10 cellular contexts compared by ENCODE assay signal in the genomic region with DNA sequence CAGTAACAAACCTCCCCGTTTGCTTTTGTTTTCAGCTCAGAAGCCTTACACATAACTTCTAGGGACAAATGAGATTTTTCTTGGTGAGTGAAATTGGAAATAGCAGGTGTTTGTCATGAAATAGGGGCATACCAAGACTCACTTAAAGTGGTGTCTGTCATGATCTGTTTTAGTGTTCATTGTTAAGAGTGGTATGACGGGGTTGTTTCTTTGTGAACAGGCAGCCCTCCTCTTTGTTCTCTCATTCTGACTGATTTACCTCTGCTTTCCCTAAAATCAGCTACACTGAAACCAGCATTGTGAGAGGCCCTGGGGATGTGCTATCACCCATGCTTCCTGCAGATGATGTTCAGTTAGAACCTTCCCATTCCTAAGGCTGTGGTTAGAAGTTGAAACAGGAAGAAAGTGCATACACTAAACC. TPM values are rescaled to one million over a fixed set of nuclear protein-coding genes. Genes with fewer than 3 reads are reported as not detected.
A peak's percentile ranks its signal among the peaks of the same experiment; 100 is the strongest.
DNase-seq lines count a peak whose midpoint lies in the region; ATAC-seq, FAIRE-seq and TF ChIP-seq lines count a peak whose summit lies in the region.
"Had no signal": no experiment of that assay in that cellular context is flagged by ENCODE, and none has a peak within 500 bp of the region (broad histone marks: within the 10 kb centered on the region; RNA-seq: fewer than 3 reads in every experiment).

No MANE protein-coding gene starts in this region.

- no peaks in the 10 kb centered on the region for H3K36me3 ChIP-seq in Peyer's patch
- no peaks in the 10 kb centered on the region for H3K36me3 ChIP-seq in osteoblast (ENCODE audit: insufficient read depth, low read length)
- H3K36me3 ChIP-seq: neutrophil had no signal

- no peak overlapping the region for H2AFZ ChIP-seq in osteoblast (ENCODE audit: low read length)

- TF ChIP-seq CTCF in Peyer's patch (IDR thresholded peaks at IDR 0.05) (no peak), osteoblast (IDR thresholded peaks at IDR 0.05; ENCODE audit: extremely low read depth, low read depth, low read length) (no peak)

- peak; percentile 97 for FAIRE-seq in GM12892 (lab: Jason Lieb, UNC)
- FAIRE-seq: bronchial epithelial cell had no signal

- H3K27ac ChIP-seq in Peyer's patch (no peak overlapping the region), osteoblast (ENCODE audit: low read depth, low read length) (no peak overlapping the region)
- H3K27ac ChIP-seq: neutrophil had no signal

- peak; percentile 47; the same call in 1 of the 2 replicates for TF ChIP-seq POLR2A in GM12892 (IDR thresholded peaks at IDR 0.05; ENCODE audit: low read depth, low read length)
- TF ChIP-seq POLR2A in Peyer's patch (IDR thresholded peaks at IDR 0.05): no peak

- H3K27me3 ChIP-seq in Peyer's patch (no peaks in the 10 kb centered on the region), osteoblast (ENCODE audit: insufficient read depth, low read length) (peaks cover 20% of the 10 kb centered on the region)

- ATAC-seq in GM21390 (IDR thresholded peaks at IDR 0.05; ENCODE audit: unreplicated experiment) (peak; percentile 45), HG03520 (IDR thresholded peaks at IDR 0.05; ENCODE audit: unreplicated experiment) (peak; percentile 48)
- ATAC-seq in activated naive CD4-positive, alpha-beta T cell treated with anti-CD3 and anti-CD28 coated beads, Interleukin-2, amount 50 U/mL, for 72 hours: peak; percentile 47 to 81

- no peaks in the 10 kb centered on the region for H4K20me1 ChIP-seq in osteoblast (ENCODE audit: insufficient read depth, low read length)

- H3K4me3 ChIP-seq in Peyer's patch: no peak overlapping the region
- H3K4me3 ChIP-seq in osteoblast (ENCODE audit: insufficient read depth, low read length): no peak overlapping the region

- no peaks in the 10 kb centered on the region for H3K79me2 ChIP-seq in osteoblast (ENCODE audit: insufficient read depth, low read length)

- H3K4me1 ChIP-seq in Peyer's patch: peaks cover 0 to 5% (median 0%) of the 10 kb centered on the region in 4 donors
- H3K4me1 ChIP-seq in osteoblast (ENCODE audit: insufficient read depth, low read length): peaks cover 9% of the 10 kb centered on the region

- H3K36me3 Mint-ChIP-seq in activated naive CD4-positive, alpha-beta T cell treated with anti-CD3 and anti-CD28 coated beads, Interleukin-2, amount 50 U/mL, for 72 hours: peaks cover 0 to 11% of the 10 kb centered on the region in 2 donors

- no peak overlapping the region for H3K4me2 ChIP-seq in osteoblast (ENCODE audit: insufficient read depth, low read length)

- DNase-seq in GM12892 (ENCODE audit: insufficient read length) (peak; percentile 23), Peyer's patch (no peak), NCI-H2029 (lab: John Stamatoyannopoulos, UW) (no peak), RPMI8226 (no peak), osteoblast (ENCODE audit: insufficient read length, low spot score, missing footprints) (no peak)
- DNase-seq in activated naive CD4-positive, alpha-beta T cell treated with anti-CD3 and anti-CD28 coated beads, Interleukin-2, amount 50 U/mL, for 72 hours (ENCODE audit: low spot score in 2 of 2): peak in 1 of 2 donors; percentile 45

- peaks cover 0 to 6% of the 10 kb centered on the region in 2 donors for H3K9me3 Mint-ChIP-seq in activated naive CD4-positive, alpha-beta T cell treated with anti-CD3 and anti-CD28 coated beads, Interleukin-2, amount 50 U/mL, for 72 hours

- H3K9me3 ChIP-seq in Peyer's patch (no peaks in the 10 kb centered on the region), osteoblast (ENCODE audit: low read depth, low read length) (no peaks in the 10 kb centered on the region)
- H3K9me3 ChIP-seq: neutrophil had no signal

- peak overlapping the region; percentile 67 to 92 for H3K27ac Mint-ChIP-seq in activated naive CD4-positive, alpha-beta T cell treated with anti-CD3 and anti-CD28 coated beads, Interleukin-2, amount 50 U/mL, for 72 hours

RNA-seq across cellular contexts. Expression of a gene that starts 2.5 kb away (rescaled TPM):
- 18.3 TPM for polyA plus RNA-seq in GM12892 (2012; ENCODE audit: missing spikeins)
- total RNA-seq in activated naive CD4-positive, alpha-beta T cell treated with anti-CD3 and anti-CD28 coated beads, Interleukin-2, amount 50 U/mL, for 72 hours: 1 to 10 TPM; 2.8 to 5.0 TPM
- 10 to 100 TPM in 1 of 4 donors, 1 to 10 TPM in 3; 5.2 to 44.6 (median 7.9) TPM for total RNA-seq in Peyer's patch
- total RNA-seq in osteoblast: 2.9 and 4.7 TPM in 2 replicates
